7 cellular contexts compared by ENCODE assay signal in the genomic region with DNA sequence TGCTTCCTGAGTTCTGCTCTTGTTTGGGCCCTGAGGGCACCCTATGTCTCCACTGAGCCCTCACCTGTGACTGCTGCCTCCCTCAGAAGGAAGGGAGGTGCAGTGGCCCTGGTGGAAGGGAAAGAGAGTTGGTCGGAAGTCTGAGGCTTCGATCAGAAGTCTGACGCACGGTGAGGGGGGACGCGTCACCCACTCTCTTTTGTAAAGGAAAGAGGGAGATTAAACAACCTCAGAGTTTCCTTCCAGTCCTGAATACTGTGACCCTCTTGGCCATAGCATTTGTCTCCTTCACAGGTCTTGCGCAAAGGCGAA. TPM values are rescaled to one million over a fixed set of nuclear protein-coding genes. Genes with fewer than 3 reads are reported as not detected.
DNase-seq lines count a peak whose midpoint lies in the region; ATAC-seq and TF ChIP-seq lines count a peak whose summit lies in the region.

No MANE protein-coding gene starts in this region.

- peaks cover 19% of the 10 kb centered on the region for H3K36me3 ChIP-seq in thoracic aorta

- H3K27ac Mint-ChIP-seq in activated CD4-positive, alpha-beta T cell treated with anti-CD3 and anti-CD28 coated beads, Interleukin-2, amount 10 ng/mL, durations not matched to agents 24 days and 14 days, result peak overlapping the region; percentile 87
- H3K27ac Mint-ChIP-seq in activated naive CD8-positive, alpha-beta T cell treated with anti-CD3 and anti-CD28 coated beads, Interleukin-2, amount 10 ng/mL, durations not matched to agents 7 days and 5 days, result peak overlapping the region; percentile 92
- peak overlapping the region; percentile 83 for H3K27ac Mint-ChIP-seq in nephron progenitor cell

- no peaks in the 10 kb centered on the region for H3K27me3 Mint-ChIP-seq in activated CD4-positive, alpha-beta T cell treated with anti-CD3 and anti-CD28 coated beads, Interleukin-2, amount 10 ng/mL, durations not matched to agents 24 days and 14 days
- no peaks in the 10 kb centered on the region for H3K27me3 Mint-ChIP-seq in activated naive CD8-positive, alpha-beta T cell treated with anti-CD3 and anti-CD28 coated beads, Interleukin-2, amount 10 ng/mL, durations not matched to agents 7 days and 5 days
- H3K27me3 Mint-ChIP-seq in nephron progenitor cell (ENCODE audit: low read depth, poor library complexity), result peaks cover 3% of the 10 kb centered on the region

- POLR2A ChIA-PET in activated naive CD8-positive, alpha-beta T cell treated with anti-CD3 and anti-CD28 coated beads, Interleukin-2, amount 10 ng/mL, durations not matched to agents 7 days and 5 days (lab: Charles Lee), result interaction anchor here (0.6 to 1.4 kb wide), 2 partner anchors 23 to 424 kb away, joined by 3 read pairs; no protein-coding TSS in a partner anchor

- TF ChIP-seq CTCF in nephron progenitor cell (IDR thresholded peaks at IDR 0.05) (no peak), thoracic aorta (IDR thresholded peaks at IDR 0.05) (no peak)

- no peak overlapping the region for H3K4me3 ChIP-seq in thoracic aorta

- H3K9me3 Mint-ChIP-seq in activated CD4-positive, alpha-beta T cell treated with anti-CD3 and anti-CD28 coated beads, Interleukin-2, amount 10 ng/mL, durations not matched to agents 24 days and 14 days, result no peaks in the 10 kb centered on the region
- no peaks in the 10 kb centered on the region for H3K9me3 Mint-ChIP-seq in activated naive CD8-positive, alpha-beta T cell treated with anti-CD3 and anti-CD28 coated beads, Interleukin-2, amount 10 ng/mL, durations not matched to agents 7 days and 5 days
- H3K9me3 Mint-ChIP-seq in nephron progenitor cell, result no peaks in the 10 kb centered on the region

- H3K27ac ChIP-seq in thoracic aorta, result peak overlapping the region; percentile 55 to 68

- peaks cover 20% of the 10 kb centered on the region for H3K4me1 Mint-ChIP-seq in activated CD4-positive, alpha-beta T cell treated with anti-CD3 and anti-CD28 coated beads, Interleukin-2, amount 10 ng/mL, durations not matched to agents 24 days and 14 days
- H3K4me1 Mint-ChIP-seq in activated naive CD8-positive, alpha-beta T cell treated with anti-CD3 and anti-CD28 coated beads, Interleukin-2, amount 10 ng/mL, durations not matched to agents 7 days and 5 days, result peaks cover 31% of the 10 kb centered on the region
- H3K4me1 Mint-ChIP-seq in nephron progenitor cell, result peaks cover 67% of the 10 kb centered on the region

- no peaks in the 10 kb centered on the region for H3K9me3 ChIP-seq in thoracic aorta

- DNase-seq in activated CD4-positive, alpha-beta T cell treated with anti-CD3 and anti-CD28 coated beads, Interleukin-2, amount 10 ng/mL, durations not matched to agents 24 days and 14 days, result peak; percentile 74
- peak; percentile 58 for DNase-seq in activated naive CD8-positive, alpha-beta T cell treated with anti-CD3 and anti-CD28 coated beads, Interleukin-2, amount 10 ng/mL, durations not matched to agents 7 days and 5 days
- DNase-seq in nephron progenitor cell (no peak), thoracic aorta (ENCODE audit: low spot score) (no peak)

- H3K27me3 ChIP-seq in thoracic aorta (replicated peaks; ENCODE audit: insufficient read depth), result no peaks in the 10 kb centered on the region

- intact Hi-C loops in activated CD4-positive, alpha-beta T cell treated with anti-CD3 and anti-CD28 coated beads, Interleukin-2, amount 10 ng/mL, durations not matched to agents 24 days and 14 days (cut with micrococcal nuclease), result no loop called here

- peaks cover 6% of the 10 kb centered on the region for H3K36me3 Mint-ChIP-seq in activated CD4-positive, alpha-beta T cell treated with anti-CD3 and anti-CD28 coated beads, Interleukin-2, amount 10 ng/mL, durations not matched to agents 24 days and 14 days (ENCODE audit: low read depth)
- no peaks in the 10 kb centered on the region for H3K36me3 Mint-ChIP-seq in activated naive CD8-positive, alpha-beta T cell treated with anti-CD3 and anti-CD28 coated beads, Interleukin-2, amount 10 ng/mL, durations not matched to agents 7 days and 5 days
- peaks cover 19% of the 10 kb centered on the region for H3K36me3 Mint-ChIP-seq in nephron progenitor cell (ENCODE audit: low read depth)

- H3K4me1 ChIP-seq in thoracic aorta (ENCODE audit: control insufficient read depth in 1 of 2, low read depth in 2 of 2), result peaks cover 11 to 36% of the 10 kb centered on the region in 2 donors

- peak; percentile 91 for ATAC-seq in activated naive CD8-positive, alpha-beta T cell treated with anti-CD3 and anti-CD28 coated beads, Interleukin-2, amount 10 ng/mL, durations not matched to agents 7 days and 5 days (ENCODE audit: low read depth)
- ATAC-seq in thoracic aorta (ENCODE audit: insufficient number of reproducible peaks, low FRiP score, low read depth), result no peak
- no peak for ATAC-seq in HG02884 (IDR thresholded peaks at IDR 0.05; ENCODE audit: unreplicated experiment)
- ATAC-seq in HG03378 (IDR thresholded peaks at IDR 0.05; ENCODE audit: unreplicated experiment), result no peak
- ATAC-seq in HG03159 (IDR thresholded peaks at IDR 0.05; ENCODE audit: unreplicated experiment), result no peak

- peak overlapping the region; percentile 27 for H3K4me3 Mint-ChIP-seq in activated CD4-positive, alpha-beta T cell treated with anti-CD3 and anti-CD28 coated beads, Interleukin-2, amount 10 ng/mL, durations not matched to agents 24 days and 14 days
- peak overlapping the region; percentile 41 for H3K4me3 Mint-ChIP-seq in activated naive CD8-positive, alpha-beta T cell treated with anti-CD3 and anti-CD28 coated beads, Interleukin-2, amount 10 ng/mL, durations not matched to agents 7 days and 5 days
- H3K4me3 Mint-ChIP-seq in nephron progenitor cell, result no peak overlapping the region

RNA-seq across cellular contexts. Expression of a gene that starts 31.4 kb away (rescaled TPM):
- total RNA-seq in activated CD4-positive, alpha-beta T cell treated with anti-CD3 and anti-CD28 coated beads, Interleukin-2, amount 10 ng/mL, durations not matched to agents 24 days and 14 days, result 85.5 and 85.7 TPM in 2 replicates
- 10 to 100 TPM; 54.7 to 55.1 TPM for total RNA-seq in activated naive CD8-positive, alpha-beta T cell treated with anti-CD3 and anti-CD28 coated beads, Interleukin-2, amount 10 ng/mL, durations not matched to agents 7 days and 5 days
- 100 to 1,000 TPM; 154 to 192 TPM for total RNA-seq in thoracic aorta

Comparison
In these comparisons a context has a peak if more than half of its experiments do, and no peak if none do; other contexts are left out.
1. DNase-seq: peak in activated CD4-positive, alpha-beta T cell treated with anti-CD3 and anti-CD28 coated beads, Interleukin-2, amount 10 ng/mL, durations not matched to agents 24 days and 14 days (single experiment) and activated naive CD8-positive, alpha-beta T cell treated with anti-CD3 and anti-CD28 coated beads, Interleukin-2, amount 10 ng/mL, durations not matched to agents 7 days and 5 days (single experiment); none in nephron progenitor cell (single experiment) and thoracic aorta (single experiment).
2. Peak in every context shown above with its lines, with median percentiles within 50 percentile points of each other: H3K27ac Mint-ChIP-seq.